ENCODE assay signal across 6 cellular contexts in genomic region chr1:165917166-165917565, GRCh38.
"Had no signal": no experiment of that assay in that cellular context is flagged by ENCODE, and none has a peak within 500 bp of the region (broad histone marks: within the 10 kb centered on the region; RNA-seq: fewer than 3 reads in every experiment).

No MANE protein-coding gene starts in this region.

- H3K27me3 Mint-ChIP-seq: IgD-negative memory B cell had no signal

- DNase-seq: IMR-90, KBM-7 had no signal

- H3K27ac ChIP-seq: HL-60 had no signal

- H3K27ac Mint-ChIP-seq: IgD-negative memory B cell had no signal

- ATAC-seq: HepG2, K562 had no signal

- H3K4me3 ChIP-seq: K562 had no signal

- H3K36me3 Mint-ChIP-seq: IgD-negative memory B cell had no signal

- H3K4me3 Mint-ChIP-seq: IgD-negative memory B cell had no signal
